In genomic region chr11:32090774-32091370, GRCh38 we compare ENCODE assay signal across 7 cellular contexts. TPM values are rescaled to one million over a fixed set of nuclear protein-coding genes. Genes with fewer than 3 reads are reported as not detected.
DNase-seq lines count a peak whose midpoint lies in the region; ATAC-seq, FAIRE-seq and TF ChIP-seq lines count a peak whose summit lies in the region.

Gene RCN1, plus strand, starts transcription at chr11:32091074. Its CDS starts 123 bp downstream, at chr11:32091197.

- no peaks in the 10 kb centered on the region for H3K9me3 Mint-ChIP-seq in activated B cell treated with CpG ODN at 0.5 μM for 24 hours

- peak within 1 kb of the TSS; percentile 90 for H3K27ac ChIP-seq in HEK293 (ENCODE audit: extremely low read depth, low read depth, low read length)
- peak within 1 kb of the TSS; percentile 82 for H3K27ac ChIP-seq in keratinocyte (ENCODE audit: control insufficient read depth, insufficient read depth, low read length)

- H3K79me2 ChIP-seq in keratinocyte (ENCODE audit: control insufficient read depth, insufficient read depth, low read length): peaks cover 10% of the 10 kb centered on the region

- DNase-seq in GM12891 (ENCODE audit: insufficient read length, low spot score) (peak; percentile 54), NCI-H1092 (lab: John Stamatoyannopoulos, UW) (peak; percentile 46), activated B cell treated with CpG ODN at 0.5 μM for 24 hours (peak; percentile 50), cerebellum (ENCODE audit: low spot score) (peak; percentile 74), keratinocyte (ENCODE audit: low read depth, low spot score) (no peak)
- peak; percentile 52 for DNase-seq in stimulated activated CD4-positive, alpha-beta T cell treated with anti-CD3 and anti-CD28 coated beads, Interleukin-12 subunit alpha, Interleukin-12 subunit beta, amount 100 ng/mL, for 4 hours

- FAIRE-seq in GM12891 (lab: Jason Lieb, UNC): peak; percentile 84
- FAIRE-seq in keratinocyte (lab: Jason Lieb, UNC): no peak

- H2AFZ ChIP-seq in keratinocyte (ENCODE audit: control insufficient read depth, low read length): peak within 1 kb of the TSS; percentile 92

- CTCF ChIA-PET in HEK293 (lab: Yijun Ruan, JAX) (interaction anchor here (0.6 to 1.2 kb wide), 3 partner anchors 37 to 468 kb away, joined by 3 to 5 read pairs (median 3); no protein-coding TSS in a partner anchor), activated B cell treated with CpG ODN at 0.5 μM for 24 hours (lab: Charles Lee) (no interaction called here)

- H3K36me3 ChIP-seq in HEK293 (ENCODE audit: control insufficient read depth in 2 of 2, insufficient read depth in 1 of 2, low read length in 2 of 2) (peaks cover 0 to 21% of the 10 kb centered on the region in 2 experiments; a peak in 1 of 3 replicates), keratinocyte (ENCODE audit: control insufficient read depth in 2 of 2, extremely low read depth in 1 of 2, insufficient read depth in 2 of 2, low read length in 2 of 2) (no peaks in the 10 kb centered on the region)

- H3K36me3 Mint-ChIP-seq in activated B cell treated with CpG ODN at 0.5 μM for 24 hours (ENCODE audit: low read depth): peaks cover 3% of the 10 kb centered on the region

- POLR2A ChIA-PET in HEK293 (lab: Yijun Ruan, JAX): interaction anchor here (0.5 to 1.7 kb wide), 12 partner anchors 13 to 279 kb away, joined by 3 to 5 read pairs (median 4); no protein-coding TSS in a partner anchor
- POLR2A ChIA-PET in activated B cell treated with CpG ODN at 0.5 μM for 24 hours (lab: Charles Lee): interaction anchor here (1.2 to 1.3 kb wide), 2 partner anchors 10 to 721 kb away, joined by 3 to 4 read pairs; partner anchors contain the start of genes DCDC1 and DNAJC24

- peak within 1 kb of the TSS; percentile 89 for H3K9ac ChIP-seq in keratinocyte (ENCODE audit: control insufficient read depth, extremely low read depth, insufficient read depth, low read length)

- TF ChIP-seq CTCF in HEK293 (tag by site-specific recombination; IDR thresholded peaks at IDR 0.05): no peak
- TF ChIP-seq CTCF in activated B cell treated with CpG ODN at 0.5 μM for 24 hours (IDR thresholded peaks at IDR 0.05): no peak
- no peak for TF ChIP-seq CTCF in keratinocyte (optimal IDR thresholded peaks at IDR 0.05 in 1 of 3, IDR thresholded peaks at IDR 0.05 in 1 of 3, conservative IDR thresholded peaks at IDR 0.05 in 1 of 3; ENCODE audit: extremely low read depth in 1 of 3, insufficient read depth in 2 of 3, low read length in 3 of 3)

- peaks cover 9% of the 10 kb centered on the region for H3K27me3 Mint-ChIP-seq in activated B cell treated with CpG ODN at 0.5 μM for 24 hours

- dilution Hi-C loops in keratinocyte (cut with MboI; ENCODE audit: extremely low pct_ligation_motif_present, low sequenced_read_pairs): no loop called here

- no peaks in the 10 kb centered on the region for H3K9me1 ChIP-seq in keratinocyte (ENCODE audit: control insufficient read depth, extremely low read depth, insufficient read depth, low read length)

- H3K4me3 ChIP-seq in HEK293 (ENCODE audit: low read depth, low read length): peak within 1 kb of the TSS; percentile 58
- peak within 1 kb of the TSS; percentile 61 to 85 (median 81) for H3K4me3 ChIP-seq in keratinocyte (ENCODE audit: control insufficient read depth in 2 of 3, extremely low read depth in 1 of 3, insufficient read depth in 2 of 3, low read depth in 1 of 3, low read length in 3 of 3)

- H3K9me3 ChIP-seq in HEK293 (ENCODE audit: control insufficient read depth, insufficient read depth, low read depth, low read length) (no peaks in the 10 kb centered on the region), keratinocyte (ENCODE audit: control insufficient read depth, low read depth, low read length) (no peaks in the 10 kb centered on the region)

- peaks cover 18% of the 10 kb centered on the region for H3K4me1 Mint-ChIP-seq in activated B cell treated with CpG ODN at 0.5 μM for 24 hours

- intact Hi-C loops in activated B cell treated with CpG ODN at 0.5 μM for 24 hours (cut with micrococcal nuclease): loop anchor here (1.0 to 5.0 kb wide), 5 partner anchors 42 to 1768 kb away; partner anchors contain the start of genes ARL14EP, DCDC1, DNAJC24 and ELP4

- peak within 1 kb of the TSS; percentile 82 for H3K4me2 ChIP-seq in keratinocyte (ENCODE audit: control insufficient read depth, extremely low read depth, insufficient read depth, low read depth, low read length)

- H4K20me1 ChIP-seq in keratinocyte (ENCODE audit: control insufficient read depth, extremely low read depth, insufficient read depth, low read length): no peaks in the 10 kb centered on the region

- H3K4me1 ChIP-seq in HEK293 (ENCODE audit: control insufficient read depth, insufficient read depth, low read length) (peaks cover 7% of the 10 kb centered on the region), keratinocyte (ENCODE audit: control insufficient read depth, extremely low read depth, insufficient read depth, low read length) (peaks cover 22% of the 10 kb centered on the region)

- H3K27me3 ChIP-seq in keratinocyte (ENCODE audit: control insufficient read depth, extremely low read depth, insufficient read depth, low read length): no peaks in the 10 kb centered on the region

- TF ChIP-seq POLR2A in GM12891 (IDR thresholded peaks at IDR 0.05; ENCODE audit: low read depth, low read length): no peak

- peak within 1 kb of the TSS; percentile 81 for H3K27ac Mint-ChIP-seq in activated B cell treated with CpG ODN at 0.5 μM for 24 hours

- peak; percentile 66 for ATAC-seq in activated B cell treated with CpG ODN at 0.5 μM for 24 hours (ENCODE audit: low read depth)

- peak within 1 kb of the TSS; percentile 86 for H3K4me3 Mint-ChIP-seq in activated B cell treated with CpG ODN at 0.5 μM for 24 hours

TF ChIP-seq in GM12891, 5 proteins besides CTCF, POLR2A, EP300 and RAD21:
- TF ChIP-seq SPI1 (IDR thresholded peaks at IDR 0.05; ENCODE audit: low read depth, low read length): no peak
- no peak for TF ChIP-seq PAX5 (IDR thresholded peaks at IDR 0.05; ENCODE audit: insufficient read depth, low read length, severe bottlenecking)
- no peak for TF ChIP-seq POU2F2 (IDR thresholded peaks at IDR 0.05; ENCODE audit: low read depth, low read length)
- no peak for TF ChIP-seq TAF1 (IDR thresholded peaks at IDR 0.05; ENCODE audit: low read depth, low read length)
- TF ChIP-seq POLR2AphosphoS5 (IDR thresholded peaks at IDR 0.05; ENCODE audit: low read depth, low read length): no peak
TF ChIP-seq in GM12891: peak in this region for 0.

TF ChIP-seq in HEK293, 187 proteins besides CTCF, POLR2A, EP300 and RAD21 (continues in another document):
- TF ChIP-seq PRDM10 (tag by site-specific recombination; IDR thresholded peaks at IDR 0.05) (0 out of 2 replicates have a peak, but pooled peaks have one; percentile 19), SCRT2 (tag by site-specific recombination; IDR thresholded peaks at IDR 0.05) (0 out of 2 replicates have a peak, but pooled peaks have one; percentile 4), SP2 (tag by site-specific recombination; IDR thresholded peaks at IDR 0.05) (peak; percentile 51), IKZF3 (tag by site-specific recombination; IDR thresholded peaks at IDR 0.05) (peak; percentile 34; the same call in 1 of the 2 replicates), ELK4 (IDR thresholded peaks at IDR 0.05; ENCODE audit: borderline replicate concordance, low read depth, low read length) (no peak), ZBTB8A (tag by site-specific recombination; IDR thresholded peaks at IDR 0.05) (peak; percentile 77), KLF10 (tag by site-specific recombination; IDR thresholded peaks at IDR 0.05) (peak; percentile 58; the same call in 1 of the 2 replicates)

RNA-seq across cellular contexts. Expression of gene RCN1, which starts in this region (rescaled TPM):
- polyA plus RNA-seq in GM12891 (2012; ENCODE audit: low read depth, missing spikeins): 43.0 TPM
- total RNA-seq in activated B cell treated with CpG ODN at 0.5 μM for 24 hours (14.5 and 15.8 TPM in 2 replicates), cerebellum (59.7 TPM)
- 31.3 to 46.2 TPM (median 39.0 TPM) in 3 replicates for polyA plus RNA-seq in keratinocyte
- polyA plus RNA-seq in keratinocyte (2011; ENCODE audit: low read depth): 45.7 TPM
- 35.8 and 41.4 TPM in 2 replicates for polyA plus RNA-seq in keratinocyte (2011; cell fraction: cytosol; rRNA removed)
- 50.4 and 70.0 TPM in 2 replicates for polyA plus RNA-seq in keratinocyte (2011; cell fraction: nucleus; rRNA removed)
- 52.4 and 57.4 TPM in 2 replicates for polyA plus RNA-seq in keratinocyte (2012; ENCODE audit: low replicate concordance)
- polyA minus RNA-seq in keratinocyte: 6.0 to 22.8 TPM (median 8.1 TPM) in 3 replicates
- polyA minus RNA-seq in keratinocyte (2011; cell fraction: cytosol; rRNA and poly(A)+ RNA removed): 38.2 TPM
- 20.9 and 29.2 TPM in 2 replicates for polyA minus RNA-seq in keratinocyte (2011; cell fraction: nucleus; rRNA and poly(A)+ RNA removed)
